Comparison of ENCODE assay signal across 23 cellular contexts in the genomic region with DNA sequence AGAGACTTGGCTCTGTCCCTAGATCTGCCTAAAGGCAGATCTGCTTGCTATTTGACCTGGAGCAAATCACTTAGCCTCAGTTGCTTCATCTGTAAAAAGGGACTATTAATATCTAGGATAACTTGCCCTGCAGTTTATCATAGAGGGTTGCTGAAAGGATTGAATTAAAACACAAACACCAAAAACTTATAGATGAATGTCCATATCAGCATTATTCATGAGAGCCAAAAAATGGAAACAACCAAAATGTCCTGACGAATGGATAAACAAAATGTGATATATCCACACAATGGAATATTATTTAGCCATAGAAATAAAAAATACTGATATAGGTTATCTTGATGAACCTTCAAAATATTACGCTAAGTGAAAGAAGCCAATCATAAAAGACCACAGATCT.
"Had no signal": no experiment of that assay in that cellular context is flagged by ENCODE, and none has a peak within 500 bp of the region (broad histone marks: within the 10 kb centered on the region; RNA-seq: fewer than 3 reads in every experiment).

No MANE protein-coding gene starts in this region.

- ATAC-seq: activated naive CD4-positive, alpha-beta T cell treated with anti-CD3 and anti-CD28 coated beads, Interleukin-2, amount 50 U/mL, for 72 hours; foreskin keratinocyte; stimulated activated naive B cell treated with anti-CD40 and anti-IgM and Interleukin-4, amounts not matched to agents 10 μg/mL and 1 μg/mL and 100 μg/mL, for 72 hours; WTC11 had no signal

- H3K4me1 ChIP-seq: foreskin keratinocyte had no signal

- H3K4me3 Mint-ChIP-seq: dendritic cell treated with granulocyte-macrophage colony-stimulating factor and Interleukin-4, amounts not matched to agents 40 ng/mL and 50 ng/mL, for 4 days; immature natural killer cell; nephron progenitor cell; stimulated activated naive B cell treated with anti-CD40 and anti-IgM and Interleukin-4, amounts not matched to agents 10 μg/mL and 1 μg/mL and 100 μg/mL, for 72 hours; WTC11 had no signal

- H3K4me2 ChIP-seq: hepatocyte had no signal

- H2AFZ ChIP-seq: hepatocyte had no signal

- H3K9me3 ChIP-seq: sigmoid colon, transverse colon had no signal

- DNase-seq: activated gamma-delta T cell treated with Interleukin-2 at 50 U/mL for 16 hours; activated T-cell treated with anti-CD3 and anti-CD28 coated beads, Interleukin-2, amount 50 U/mL, for 1 hour; aorta; brain microvascular endothelial cell; caudate nucleus; effector CD4-positive, alpha-beta T cell; erythroblast; foreskin keratinocyte; immature natural killer cell; left ventricle myocardium superior; mesenchymal stem cell; nephron progenitor cell; sigmoid colon; stimulated activated CD4-positive, alpha-beta T cell treated with anti-CD3 and anti-CD28 coated beads, Interleukin-2, amount 100 ng/mL, for 48 hours; stimulated activated CD8-positive, alpha-beta memory T cell treated with anti-CD3 and anti-CD28 coated beads, Interleukin-4, amount 100 ng/mL, for 48 hours; stimulated activated naive B cell treated with anti-CD40 and anti-IgM and Interleukin-4, amounts not matched to agents 10 μg/mL and 1 μg/mL and 100 μg/mL, for 72 hours; T1000; transverse colon had no signal

- H3K27me3 ChIP-seq: brain microvascular endothelial cell, foreskin keratinocyte, hepatocyte, sigmoid colon, transverse colon had no signal

- H3K9me3 Mint-ChIP-seq: activated naive CD4-positive, alpha-beta T cell treated with anti-CD3 and anti-CD28 coated beads, Interleukin-2, amount 50 U/mL, for 72 hours; dendritic cell treated with granulocyte-macrophage colony-stimulating factor and Interleukin-4, amounts not matched to agents 40 ng/mL and 50 ng/mL, for 4 days; immature natural killer cell; nephron progenitor cell; stimulated activated naive B cell treated with anti-CD40 and anti-IgM and Interleukin-4, amounts not matched to agents 10 μg/mL and 1 μg/mL and 100 μg/mL, for 72 hours; WTC11 had no signal

- H3K4me1 Mint-ChIP-seq: immature natural killer cell had no signal

- H3K9ac ChIP-seq: parathyroid adenoma had no signal

- H3K27ac ChIP-seq: foreskin keratinocyte had no signal

- H3K79me2 ChIP-seq: hepatocyte, parathyroid adenoma had no signal

- H3K27ac Mint-ChIP-seq: activated naive CD4-positive, alpha-beta T cell treated with anti-CD3 and anti-CD28 coated beads, Interleukin-2, amount 50 U/mL, for 72 hours; immature natural killer cell; nephron progenitor cell; stimulated activated naive B cell treated with anti-CD40 and anti-IgM and Interleukin-4, amounts not matched to agents 10 μg/mL and 1 μg/mL and 100 μg/mL, for 72 hours; WTC11 had no signal

- H3K4me3 ChIP-seq: hepatocyte, sigmoid colon, transverse colon had no signal

- H3K27me3 Mint-ChIP-seq: dendritic cell treated with granulocyte-macrophage colony-stimulating factor and Interleukin-4, amounts not matched to agents 40 ng/mL and 50 ng/mL, for 4 days; stimulated activated naive B cell treated with anti-CD40 and anti-IgM and Interleukin-4, amounts not matched to agents 10 μg/mL and 1 μg/mL and 100 μg/mL, for 72 hours had no signal

- H3K36me3 Mint-ChIP-seq: activated naive CD4-positive, alpha-beta T cell treated with anti-CD3 and anti-CD28 coated beads, Interleukin-2, amount 50 U/mL, for 72 hours; immature natural killer cell; WTC11 had no signal

- H3K36me3 ChIP-seq: brain microvascular endothelial cell, sigmoid colon, transverse colon had no signal
